Comparison of ENCODE assay signal across 9 cellular contexts in genomic region chr1:161039154-161039545, GRCh38. TPM values are rescaled to one million over a fixed set of nuclear protein-coding genes. Genes with fewer than 3 reads are reported as not detected.
A peak's percentile ranks its signal among the peaks of the same experiment; 100 is the strongest.
DNase-seq lines count a peak whose midpoint lies in the region; ATAC-seq, FAIRE-seq and TF ChIP-seq lines count a peak whose summit lies in the region.
"Had no signal": no experiment of that assay in that cellular context is flagged by ENCODE, and none has a peak within 500 bp of the region (broad histone marks: within the 10 kb centered on the region; RNA-seq: fewer than 3 reads in every experiment).

No MANE protein-coding gene starts in this region.

- DNase-seq in DND-41 (no peak), PC-3 (no peak), endothelial cell (ENCODE audit: low spot score) (no peak), pancreas (no peak), KBM-7 (no peak)
- DNase-seq in effector CD4-positive, alpha-beta T cell, result no peak
- DNase-seq: midbrain had no signal

- TF ChIP-seq CTCF in DND-41 (IDR thresholded peaks at IDR 0.05; ENCODE audit: borderline replicate concordance, extremely low read depth, low read length, poor library complexity, severe bottlenecking), result no peak
- TF ChIP-seq CTCF in PC-3 (conservative IDR thresholded peaks at IDR 0.05; ENCODE audit: low read depth, low read length), result no peak
- no peak for TF ChIP-seq CTCF in endothelial cell (IDR thresholded peaks at IDR 0.05; ENCODE audit: unreplicated experiment)
- TF ChIP-seq CTCF in pancreas (IDR thresholded peaks at IDR 0.05), result no peak

- ATAC-seq in DND-41 (ENCODE audit: insufficient read depth, low read depth), result no peak
- ATAC-seq in PC-3, result no peak
- ATAC-seq in pancreas, result peak; percentile 1 to 8 (median 4)
- no peak for ATAC-seq in HG03280 (IDR thresholded peaks at IDR 0.05; ENCODE audit: unreplicated experiment)
- no peak for ATAC-seq in HG02610 (IDR thresholded peaks at IDR 0.05; ENCODE audit: unreplicated experiment)

- H3K4me3 ChIP-seq in DND-41 (ENCODE audit: low read depth in 1 of 2, low read length in 2 of 2), result peak overlapping the region; percentile 61 to 91; a peak in 3 of 4 replicates
- peak overlapping the region; percentile 65; the same call in 1 of the 2 replicates for H3K4me3 ChIP-seq in PC-3 (ENCODE audit: low read length)
- H3K4me3 ChIP-seq in pancreas, result peak overlapping the region; percentile 62 to 84 (median 71)

- no peaks in the 10 kb centered on the region for H4K20me1 ChIP-seq in DND-41 (ENCODE audit: insufficient read depth, low read length)
- H4K20me1 ChIP-seq in PC-3 (ENCODE audit: low read length), result no peaks in the 10 kb centered on the region

- H3K4me2 ChIP-seq in DND-41 (ENCODE audit: insufficient read depth, low read length), result peak overlapping the region; percentile 90
- peak overlapping the region; percentile 70 for H3K4me2 ChIP-seq in PC-3 (ENCODE audit: low read length)

- peaks cover 41% of the 10 kb centered on the region for H3K79me2 ChIP-seq in DND-41 (ENCODE audit: insufficient read depth, low read length)
- H3K79me2 ChIP-seq in PC-3 (ENCODE audit: low read length), result peaks cover 16% of the 10 kb centered on the region

- no peaks in the 10 kb centered on the region for H3K27me3 ChIP-seq in DND-41 (ENCODE audit: insufficient read depth, low read length, poor library complexity)
- no peaks in the 10 kb centered on the region for H3K27me3 ChIP-seq in PC-3 (ENCODE audit: low read length)
- H3K27me3 ChIP-seq in pancreas, result no peaks in the 10 kb centered on the region

- intact Hi-C loops in PC-3 (cut with micrococcal nuclease), result no loop called here
- intact Hi-C loops in pancreas (cut with DNase I), result no loop called here

- in situ Hi-C loops in KBM-7 (cut with MboI; ENCODE audit: low pct_unique_long_range_greater_than_20kb, low sequenced_read_pairs), result no loop called here

- H2AFZ ChIP-seq in DND-41 (ENCODE audit: low read depth, low read length), result peak overlapping the region; percentile 90
- H2AFZ ChIP-seq in PC-3 (ENCODE audit: low read length), result no peak overlapping the region

- POLR2A ChIA-PET in PC-3 (lab: Charles Lee; ENCODE audit: unreplicated experiment), result interaction anchor here (0.8 kb wide), 1 partner anchor 20 kb away, joined by 34 read pairs; no protein-coding TSS in a partner anchor

- peaks cover 3% of the 10 kb centered on the region for H3K27me3 Mint-ChIP-seq in endothelial cell (ENCODE audit: unreplicated experiment)

- 0 to 3% methylated on average over 2 to 3 of the region's 3 CpGs for WGBS in pancreas, 2 donors

- no peaks in the 10 kb centered on the region for H3F3A ChIP-seq in PC-3 (ENCODE audit: low read length, unreplicated experiment)

- peaks cover 17% of the 10 kb centered on the region for H3K4me1 Mint-ChIP-seq in endothelial cell (ENCODE audit: unreplicated experiment)

- no TSS peak for BruUV-seq in PC-3 (replicated peaks; lab: Mats Ljungman, UMichigan)

- no peak overlapping the region for H3K27ac Mint-ChIP-seq in endothelial cell (ENCODE audit: unreplicated experiment)

- H3K4me1 ChIP-seq in DND-41 (ENCODE audit: insufficient read depth, low read length) (peaks cover 64% of the 10 kb centered on the region), PC-3 (ENCODE audit: insufficient read depth, low read length) (peaks cover 2% of the 10 kb centered on the region), pancreas (peaks cover 0 to 6% (median 5%) of the 10 kb centered on the region in 3 donors)

- H3K9ac ChIP-seq in DND-41 (ENCODE audit: low read depth, low read length) (peak overlapping the region; percentile 78), PC-3 (ENCODE audit: low read length) (no peak overlapping the region)

- H3K9me3 ChIP-seq in DND-41 (ENCODE audit: insufficient read depth, low read length, severe bottlenecking) (no peaks in the 10 kb centered on the region), PC-3 (ENCODE audit: low read length) (no peaks in the 10 kb centered on the region), pancreas (no peaks in the 10 kb centered on the region)

- peaks cover 31% of the 10 kb centered on the region for H3K36me3 Mint-ChIP-seq in endothelial cell (ENCODE audit: low read depth, unreplicated experiment)

- no peak for FAIRE-seq in pancreas (lab: Jason Lieb, UNC)

- CTCF ChIA-PET in PC-3 (lab: Charles Lee), result no interaction called here

- H3K27ac ChIP-seq in DND-41 (ENCODE audit: low read length), result peak overlapping the region; percentile 78
- no peak overlapping the region for H3K27ac ChIP-seq in PC-3 (ENCODE audit: low read length)
- peak overlapping the region; percentile 53 to 66 (median 54) for H3K27ac ChIP-seq in pancreas

- H3K9me2 ChIP-seq in PC-3 (replicated peaks; ENCODE audit: low read length), result no peaks in the 10 kb centered on the region

- H3K36me3 ChIP-seq in DND-41 (ENCODE audit: insufficient read depth, low read length) (peaks cover 43% of the 10 kb centered on the region), PC-3 (ENCODE audit: low read depth, low read length) (peaks cover 40% of the 10 kb centered on the region), pancreas (peaks cover 0 to 35% (median 18%) of the 10 kb centered on the region in 3 donors)

- H3K9me3 Mint-ChIP-seq in endothelial cell (ENCODE audit: unreplicated experiment), result no peaks in the 10 kb centered on the region

- H3K4me3 Mint-ChIP-seq in endothelial cell (ENCODE audit: unreplicated experiment), result peak overlapping the region; percentile 83

RNA-seq across cellular contexts. Expression of gene TSTD1, which starts 0.4 kb away (rescaled TPM):
- total RNA-seq in PC-3 (2014; rRNA removed) (10.2 and 16.5 TPM in 2 replicates), endothelial cell (ENCODE audit: unreplicated experiment) (14.2 TPM), pancreas (10 to 100 TPM; 24.8 to 43.8 (median 32.1) TPM)
- 100 to 1,000 TPM in 1 of 2 donors, 10 to 100 TPM in 1; 69.0 to 131 TPM for polyA plus RNA-seq in pancreas

RNA-seq across cellular contexts. Expression of gene USF1, which starts 6.6 kb away (rescaled TPM):
- total RNA-seq in PC-3 (2014; rRNA removed) (111 and 113 TPM in 2 replicates), endothelial cell (ENCODE audit: unreplicated experiment) (121 TPM), pancreas (10 to 100 TPM; 15.8 to 33.2 (median 21.7) TPM)
- 100 to 1,000 TPM in 1 of 2 donors, 10 to 100 TPM in 1; 89.4 to 118 TPM for polyA plus RNA-seq in pancreas

RNA-seq across cellular contexts. Expression of gene F11R, which starts 18.2 kb away (rescaled TPM):
- total RNA-seq in PC-3 (2014; rRNA removed) (69.2 and 81.5 TPM in 2 replicates), endothelial cell (ENCODE audit: unreplicated experiment) (361 TPM), pancreas (10 to 100 TPM; 30.0 to 59.5 (median 38.2) TPM)
- polyA plus RNA-seq in pancreas, result 10 to 100 TPM; 22.7 to 23.6 TPM

RNA-seq across cellular contexts. Expression of gene ARHGAP30, which starts 30.5 kb away (rescaled TPM):
- total RNA-seq in PC-3 (2014; rRNA removed), result 0.12 and 0.55 TPM in 2 replicates
- total RNA-seq in endothelial cell (ENCODE audit: unreplicated experiment), result 0.23 TPM
- total RNA-seq in pancreas, result 1 to 10 TPM in 4 of 6 donors, under 1 TPM in 2; 0.43 to 9.1 (median 1.9) TPM
- polyA plus RNA-seq in pancreas, result 1 to 10 TPM in 1 of 2 donors, under 1 TPM in 1; 0.70 to 2.0 TPM

RNA-seq across cellular contexts. Expression of gene NECTIN4, which starts 50.2 kb away (rescaled TPM):
- 6.8 and 7.0 TPM in 2 replicates for total RNA-seq in PC-3 (2014; rRNA removed)
- total RNA-seq in endothelial cell (ENCODE audit: unreplicated experiment), result 0.13 TPM
- total RNA-seq in pancreas, result 1 to 10 TPM; 1.7 to 9.3 (median 3.5) TPM
- polyA plus RNA-seq in pancreas, result 1 to 10 TPM; 2.1 to 2.7 TPM

Comparison
In these comparisons a context has a peak if more than half of its experiments do, and no peak if none do; other contexts are left out.
1. ATAC-seq: peak in pancreas (4 of 4); none in DND-41 (single experiment), PC-3 (single experiment), HG03280 (single experiment) and HG02610 (single experiment).
2. Peak in every context shown above with its lines, with median percentiles within 50 percentile points of each other: H3K4me3 ChIP-seq.